Comparison of ENCODE assay signal across 14 cellular contexts in genomic region chr13:113454936-113455335, GRCh38.
"Had no signal": no experiment of that assay in that cellular context is flagged by ENCODE, and none has a peak within 500 bp of the region (broad histone marks: within the 10 kb centered on the region; RNA-seq: fewer than 3 reads in every experiment).

No MANE protein-coding gene starts in this region.

- H3K27me3 ChIP-seq: dorsolateral prefrontal cortex, gastrocnemius medialis, right lobe of liver, testis had no signal

- ATAC-seq: gastrocnemius medialis; stimulated activated naive CD8-positive, alpha-beta T cell treated with anti-CD3 and anti-CD28 coated beads, Interleukin-15, amount 100 ng/mL, for 72 hours had no signal

- H3K27ac ChIP-seq: prostate gland, right lobe of liver, testis had no signal

- H3K4me3 ChIP-seq: gastrocnemius medialis, prostate gland, right lobe of liver, testis had no signal

- DNase-seq: activated CD4-positive, alpha-beta memory T cell treated with anti-CD3 and anti-CD28 coated beads, Interleukin-2, amount 10 ng/mL, durations not matched to agents 7 days and 5 days; activated CD4-positive, alpha-beta T cell treated with anti-CD3 and anti-CD28 coated beads for 4 hours; activated naive CD4-positive, alpha-beta T cell; erythroblast; gastrocnemius medialis; hippocampal formation; mesendoderm; nucleus accumbens; stimulated activated CD4-positive, alpha-beta T cell treated with anti-CD3 and anti-CD28 coated beads, Interleukin-1b, Interleukin-23, amount 100 ng/mL, for 48 hours; stimulated activated naive CD8-positive, alpha-beta T cell treated with anti-CD3 and anti-CD28 coated beads, Interleukin-15, amount 100 ng/mL, for 72 hours; testis had no signal

- H3K9me3 ChIP-seq: gastrocnemius medialis, prostate gland, right lobe of liver, testis had no signal
